Comparison of ENCODE assay signal across 13 cellular contexts in the genomic region with DNA sequence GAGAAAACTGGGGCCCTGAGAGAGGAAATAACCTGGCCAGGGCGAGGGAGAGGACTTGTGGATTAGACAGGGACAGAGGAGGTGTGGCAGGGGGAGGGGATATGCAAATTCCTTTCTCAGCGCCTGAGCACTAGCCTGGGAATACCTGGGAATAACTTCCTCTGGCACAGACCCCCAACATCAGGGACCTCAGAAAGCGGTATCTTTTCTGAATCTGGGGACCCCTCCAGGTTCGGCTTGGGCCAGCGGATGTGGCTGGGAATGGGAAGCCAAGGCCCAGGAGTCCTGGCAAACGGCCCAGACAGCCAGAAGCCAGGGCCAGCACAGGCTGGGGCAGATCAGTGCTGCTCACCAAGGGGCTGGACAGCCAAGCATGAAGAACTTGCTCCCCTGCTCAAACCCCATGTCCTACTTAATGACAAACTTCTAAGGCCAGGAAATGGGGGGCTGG. TPM values are rescaled to one million over a fixed set of nuclear protein-coding genes. Genes with fewer than 3 reads are reported as not detected.
DNase-seq lines count a peak whose midpoint lies in the region; ATAC-seq, FAIRE-seq and TF ChIP-seq lines count a peak whose summit lies in the region.
"Had no signal": no experiment of that assay in that cellular context is flagged by ENCODE, and none has a peak within 500 bp of the region (broad histone marks: within the 10 kb centered on the region; RNA-seq: fewer than 3 reads in every experiment).

No MANE protein-coding gene starts in this region.

- H2AFZ ChIP-seq in HepG2 (ENCODE audit: low read length): no peak overlapping the region

- no peaks in the 10 kb centered on the region for H3K27me3 ChIP-seq in colonic mucosa
- H3K27me3 ChIP-seq in HepG2 (ENCODE audit: control insufficient read depth in 1 of 2, insufficient read depth in 2 of 2, low read length in 2 of 2): no peaks in the 10 kb centered on the region
- H3K27me3 ChIP-seq in aorta (ENCODE audit: control insufficient read depth in 1 of 2, insufficient read depth in 2 of 2, low read length in 1 of 2): no peaks in the 10 kb centered on the region

- WGBS in HepG2 (ENCODE audit: low lambda C conversion rate): 13% methylated on average over 5 of the region's 6 CpGs
- 24 to 29% methylated on average over 6 of the region's 6 CpGs for WGBS in aorta, 2 donors

- peak overlapping the region; percentile 25; the same call in 1 of the 2 replicates for H3K4me2 ChIP-seq in HepG2 (ENCODE audit: low read depth, low read length)

- no peaks in the 10 kb centered on the region for H4K20me1 ChIP-seq in HepG2 (ENCODE audit: insufficient read depth, low read length)

- H3K79me2 ChIP-seq in HepG2 (ENCODE audit: insufficient read depth, low read length): no peaks in the 10 kb centered on the region

- TF ChIP-seq POLR2A in HepG2 (IDR thresholded peaks at IDR 0.05; ENCODE audit: insufficient read depth in 1 of 2, low read depth in 2 of 2, low read length in 2 of 2): no peak

- H3K9ac ChIP-seq in colonic mucosa (ENCODE audit: low read depth in 2 of 2, low read length in 2 of 2) (peak overlapping the region in 1 of 2 donors; percentile 36), HepG2 (ENCODE audit: insufficient read depth, low read depth, low read length) (no peak overlapping the region)

- DNase-seq in Right ventricle myocardium superior (peak; percentile 78), cardiac septum (ENCODE audit: low spot score) (no peak), colonic mucosa (peak; percentile 51), HepG2 (ENCODE audit: low spot score) (no peak), aorta (peak; percentile 59 to 74), GM10266 (ENCODE audit: extremely low spot score) (no peak)
- DNase-seq in NK-92 treated with Interleukin-12 subunit alpha and Interleukin-12 subunit beta, amount 100 ng/mL, for 24 hours (lab: John Stamatoyannopoulos, UW): no peak
- no peak for DNase-seq in activated T-cell treated with anti-CD3 and anti-CD28 coated beads, Interleukin-2, amount 50 U/mL, for 1 hour
- DNase-seq: activated naive CD4-positive, alpha-beta T cell treated with Interleukin-2 at 50 U/mL for 16 hours; lower lobe of right lung had no signal

- intact Hi-C loops in Right ventricle myocardium superior (cut with DNase I) (loop anchor here (5.0 kb wide), 2 partner anchors 66 to 116 kb away; no protein-coding TSS in a partner anchor), cardiac septum (cut with DNase I) (loop anchor here (5.0 kb wide), 2 partner anchors 46 to 286 kb away; no protein-coding TSS in a partner anchor), colonic mucosa (cut with DNase I) (loop anchor here (5.0 to 10.0 kb wide), 3 partner anchors 46 to 279 kb away; no protein-coding TSS in a partner anchor), HepG2 (cut with micrococcal nuclease; ENCODE audit: unreplicated experiment) (no loop called here), aorta (cut with DNase I) (loop anchor here (5.0 kb wide), 1 partner anchor 286 kb away; no protein-coding TSS in a partner anchor)

- CTCF ChIA-PET in HepG2 (lab: Yijun Ruan, JAX; ENCODE audit: low intra/inter-chr PET ratio, low total read pairs): no interaction called here

- ATAC-seq in Right ventricle myocardium superior (ENCODE audit: poor library complexity): peak; percentile 73
- ATAC-seq in HepG2: peak; percentile 50
- no peak for ATAC-seq in aorta (ENCODE audit: low FRiP score)
- ATAC-seq: lower lobe of right lung had no signal

- FAIRE-seq in HepG2 (lab: Jason Lieb, UNC): no peak
- FAIRE-seq: endometrium had no signal

- POLR2A ChIA-PET in HepG2 (lab: Yijun Ruan, JAX): no interaction called here

- H3K27ac ChIP-seq in colonic mucosa (no peak overlapping the region), HepG2 (ENCODE audit: extremely low read length, insufficient read depth, low read length) (no peak overlapping the region), aorta (ENCODE audit: low read depth in 1 of 2, low read length in 2 of 2) (no peak overlapping the region)
- H3K27ac ChIP-seq: lower lobe of right lung had no signal

- in situ Hi-C loops in HepG2 (cut with HindIII; ENCODE audit: extremely low pct_ligation_motif_present, low pct_unique_long_range_greater_than_20kb): loop anchor here (5.0 to 25.0 kb wide), 3 partner anchors 66 to 281 kb away; no protein-coding TSS in a partner anchor

- no peaks in the 10 kb centered on the region for H3K4me1 ChIP-seq in colonic mucosa
- peaks cover 32% of the 10 kb centered on the region for H3K4me1 ChIP-seq in HepG2 (ENCODE audit: insufficient read depth, low read length)
- H3K4me1 ChIP-seq in aorta (ENCODE audit: control insufficient read depth in 1 of 2, insufficient read depth in 2 of 2, low read length in 2 of 2): no peaks in the 10 kb centered on the region
- H3K4me1 ChIP-seq: lower lobe of right lung had no signal

- no peaks in the 10 kb centered on the region for H3K36me3 ChIP-seq in colonic mucosa
- H3K36me3 ChIP-seq in HepG2 (replicated peaks in 1 of 2; ENCODE audit: control insufficient read depth in 1 of 2, insufficient read depth in 2 of 2, low read length in 2 of 2): no peaks in the 10 kb centered on the region
- no peaks in the 10 kb centered on the region for H3K36me3 ChIP-seq in aorta (ENCODE audit: control insufficient read depth in 1 of 2, insufficient read depth in 2 of 2, low read length in 1 of 2)
- H3K36me3 ChIP-seq: lower lobe of right lung had no signal

- no TSS peak for BruUV-seq in HepG2 (replicated peaks; lab: Mats Ljungman, UMichigan)

- TF ChIP-seq CTCF in colonic mucosa (IDR thresholded peaks at IDR 0.05): no peak
- no peak for TF ChIP-seq CTCF in HepG2 (CRISPR knock-in tag; IDR thresholded peaks at IDR 0.05)
- no peak for TF ChIP-seq CTCF in GM10266 (IDR thresholded peaks at IDR 0.05; ENCODE audit: control insufficient read depth, insufficient read depth, low read depth, missing control alignments)

- no peaks in the 10 kb centered on the region for H3K9me3 ChIP-seq in colonic mucosa
- no peaks in the 10 kb centered on the region for H3K9me3 ChIP-seq in HepG2 (ENCODE audit: low read length)
- H3K9me3 ChIP-seq in aorta (ENCODE audit: control insufficient read depth, low read length): no peaks in the 10 kb centered on the region
- H3K9me3 ChIP-seq: lower lobe of right lung had no signal

- H3K4me3 ChIP-seq in colonic mucosa (no peak overlapping the region), HepG2 (replicated peaks in 1 of 3; ENCODE audit: insufficient read depth in 1 of 3, low read depth in 2 of 3, low read length in 3 of 3) (no peak overlapping the region), aorta (ENCODE audit: low read length in 2 of 2) (no peak overlapping the region)
- H3K4me3 ChIP-seq: lower lobe of right lung had no signal

- no peak for TF ChIP-seq RAD21 in HepG2 (CRISPR knock-in tag; IDR thresholded peaks at IDR 0.05)

- no peak for TF ChIP-seq EP300 in HepG2 (IDR thresholded peaks at IDR 0.05; ENCODE audit: low read depth in 2 of 2, low read length in 2 of 2)
- no peak for TF ChIP-seq EP300 in HepG2 (CRISPR knock-in tag; IDR thresholded peaks at IDR 0.05; ENCODE audit: borderline replicate concordance)

RNA-seq across cellular contexts. Expression of a gene that starts 9.2 kb away (rescaled TPM):
- total RNA-seq in Right ventricle myocardium superior: 0.38 TPM
- not detected for total RNA-seq in cardiac septum
- total RNA-seq in colonic mucosa: under 1 TPM; 0.58 to 0.59 TPM
- 0.35 and 0.97 TPM in 2 replicates for total RNA-seq in HepG2 (2016; rRNA removed; fragmentation: Illumina TruSeq; extraction: Trizol)
- total RNA-seq in HepG2 (2016; cell fraction: cytosol; rRNA removed; fragmentation: Illumina TruSeq; extraction: Trizol; ENCODE audit: low read depth): not detected in 2 replicates
- 0.56 and 0.76 TPM in 2 replicates for total RNA-seq in HepG2 (2016; cell fraction: insoluble cytoplasmic fraction; rRNA removed; fragmentation: Illumina TruSeq; extraction: Trizol)
- total RNA-seq in HepG2 (2016; cell fraction: membrane; rRNA removed; fragmentation: Illumina TruSeq; extraction: Trizol): 0.14 and 0.40 TPM in 2 replicates
- 0.31 and 0.84 TPM in 2 replicates for total RNA-seq in HepG2 (2016; cell fraction: nucleus; rRNA removed; fragmentation: Illumina TruSeq; extraction: Trizol)
- 0.71 and 0.81 TPM in 2 replicates for polyA plus RNA-seq in HepG2 (2011; rRNA removed)
- 0.45 and 1.1 TPM in 2 replicates for polyA plus RNA-seq in HepG2 (2011; cell fraction: cytosol; rRNA removed)
- 2.1 and 2.6 TPM in 2 replicates for polyA plus RNA-seq in HepG2 (2011; cell fraction: nucleus; rRNA removed)
- 0.74 and 0.77 TPM in 2 replicates for polyA plus RNA-seq in HepG2 (2012)
- polyA plus RNA-seq in HepG2 (2016; cell fraction: cytosol; fragmentation: Illumina TruSeq; extraction: Trizol; ENCODE audit: low read depth): 0.10 and 0.26 TPM in 2 replicates
- 0.36 and 0.49 TPM in 2 replicates for polyA plus RNA-seq in HepG2 (2016; cell fraction: insoluble cytoplasmic fraction; fragmentation: Illumina TruSeq; extraction: Trizol; ENCODE audit: low read depth)
- 0.10 and 0.29 TPM in 2 replicates for polyA plus RNA-seq in HepG2 (2016; cell fraction: membrane; fragmentation: Illumina TruSeq; extraction: Trizol; ENCODE audit: low read depth)
- polyA plus RNA-seq in HepG2 (2016; cell fraction: nucleus; fragmentation: Illumina TruSeq; extraction: Trizol; ENCODE audit: insufficient read depth, low read depth): 1.1 and 1.2 TPM in 2 replicates
- 3.6 and 4.7 TPM in 2 replicates for polyA minus RNA-seq in HepG2 (2011; rRNA and poly(A)+ RNA removed; ENCODE audit: low replicate concordance)
- 1.6 and 1.8 TPM in 2 replicates for polyA minus RNA-seq in HepG2 (2011; cell fraction: cytosol; rRNA and poly(A)+ RNA removed)
- 1.3 and 1.6 TPM in 2 replicates for polyA minus RNA-seq in HepG2 (2011; cell fraction: nucleus; rRNA and poly(A)+ RNA removed)
- total RNA-seq in aorta: not detected
- under 1 TPM; 0.18 to 0.25 TPM for polyA plus RNA-seq in aorta
- polyA plus RNA-seq: AG04450 had no signal

RNA-seq across cellular contexts. Expression of a gene that starts 20.8 kb away (rescaled TPM):
- 79.9 TPM for total RNA-seq in Right ventricle myocardium superior
- 150 TPM for total RNA-seq in cardiac septum
- 10 to 100 TPM; 42.6 to 54.5 TPM for total RNA-seq in colonic mucosa
- not detected in 2 replicates for total RNA-seq in HepG2 (2016; rRNA removed; fragmentation: Illumina TruSeq; extraction: Trizol)
- total RNA-seq in HepG2 (2016; cell fraction: cytosol; rRNA removed; fragmentation: Illumina TruSeq; extraction: Trizol; ENCODE audit: low read depth): not detected in 2 replicates
- not detected in 2 replicates for total RNA-seq in HepG2 (2016; cell fraction: insoluble cytoplasmic fraction; rRNA removed; fragmentation: Illumina TruSeq; extraction: Trizol)
- total RNA-seq in HepG2 (2016; cell fraction: membrane; rRNA removed; fragmentation: Illumina TruSeq; extraction: Trizol): not detected in 2 replicates
- not detected in 2 replicates for total RNA-seq in HepG2 (2016; cell fraction: nucleus; rRNA removed; fragmentation: Illumina TruSeq; extraction: Trizol)
- not detected in 2 replicates for polyA plus RNA-seq in HepG2 (2011; rRNA removed)
- polyA plus RNA-seq in HepG2 (2011; cell fraction: cytosol; rRNA removed): not detected in 2 replicates
- polyA plus RNA-seq in HepG2 (2011; cell fraction: nucleus; rRNA removed): not detected in 2 replicates
- polyA plus RNA-seq in HepG2 (2012): 0.56 and 0.99 TPM in 2 replicates
- polyA plus RNA-seq in HepG2 (2016; cell fraction: cytosol; fragmentation: Illumina TruSeq; extraction: Trizol; ENCODE audit: low read depth): not detected in 2 replicates
- polyA plus RNA-seq in HepG2 (2016; cell fraction: insoluble cytoplasmic fraction; fragmentation: Illumina TruSeq; extraction: Trizol; ENCODE audit: low read depth): not detected in 2 replicates
- not detected in 2 replicates for polyA plus RNA-seq in HepG2 (2016; cell fraction: membrane; fragmentation: Illumina TruSeq; extraction: Trizol; ENCODE audit: low read depth)
- polyA plus RNA-seq in HepG2 (2016; cell fraction: nucleus; fragmentation: Illumina TruSeq; extraction: Trizol; ENCODE audit: insufficient read depth, low read depth): not detected in 2 replicates
- polyA minus RNA-seq in HepG2 (2011; rRNA and poly(A)+ RNA removed; ENCODE audit: low replicate concordance): 73.6 TPM in 1 of 2 replicates, not detected in the other
- polyA minus RNA-seq in HepG2 (2011; cell fraction: cytosol; rRNA and poly(A)+ RNA removed): 0.49 and 1.8 TPM in 2 replicates
- 0.52 and 0.62 TPM in 2 replicates for polyA minus RNA-seq in HepG2 (2011; cell fraction: nucleus; rRNA and poly(A)+ RNA removed)
- 10 to 100 TPM; 20.2 to 53.0 TPM for total RNA-seq in aorta
- 10 to 100 TPM; 12.0 to 17.0 TPM for polyA plus RNA-seq in aorta
- total RNA-seq: OCI-LY7 had no signal

RNA-seq across cellular contexts. Expression of a gene that starts 55.9 kb away (rescaled TPM):
- 25.2 TPM for total RNA-seq in Right ventricle myocardium superior
- 33.3 TPM for total RNA-seq in cardiac septum
- 10 to 100 TPM; 35.9 to 47.0 TPM for total RNA-seq in colonic mucosa
- total RNA-seq in HepG2 (2016; rRNA removed; fragmentation: Illumina TruSeq; extraction: Trizol): 69.5 and 98.2 TPM in 2 replicates
- total RNA-seq in HepG2 (2016; cell fraction: cytosol; rRNA removed; fragmentation: Illumina TruSeq; extraction: Trizol; ENCODE audit: low read depth): 25.7 and 28.8 TPM in 2 replicates
- total RNA-seq in HepG2 (2016; cell fraction: insoluble cytoplasmic fraction; rRNA removed; fragmentation: Illumina TruSeq; extraction: Trizol): 75.6 and 98.4 TPM in 2 replicates
- 27.4 and 33.5 TPM in 2 replicates for total RNA-seq in HepG2 (2016; cell fraction: membrane; rRNA removed; fragmentation: Illumina TruSeq; extraction: Trizol)
- 34.6 and 44.7 TPM in 2 replicates for total RNA-seq in HepG2 (2016; cell fraction: nucleus; rRNA removed; fragmentation: Illumina TruSeq; extraction: Trizol)
- 56.5 and 70.6 TPM in 2 replicates for polyA plus RNA-seq in HepG2 (2011; rRNA removed)
- polyA plus RNA-seq in HepG2 (2011; cell fraction: cytosol; rRNA removed): 63.7 and 75.5 TPM in 2 replicates
- 27.4 and 33.7 TPM in 2 replicates for polyA plus RNA-seq in HepG2 (2011; cell fraction: nucleus; rRNA removed)
- 36.6 and 44.0 TPM in 2 replicates for polyA plus RNA-seq in HepG2 (2012)
- 15.0 and 18.2 TPM in 2 replicates for polyA plus RNA-seq in HepG2 (2016; cell fraction: cytosol; fragmentation: Illumina TruSeq; extraction: Trizol; ENCODE audit: low read depth)
- 80.6 and 87.2 TPM in 2 replicates for polyA plus RNA-seq in HepG2 (2016; cell fraction: insoluble cytoplasmic fraction; fragmentation: Illumina TruSeq; extraction: Trizol; ENCODE audit: low read depth)
- polyA plus RNA-seq in HepG2 (2016; cell fraction: membrane; fragmentation: Illumina TruSeq; extraction: Trizol; ENCODE audit: low read depth): 19.8 and 20.6 TPM in 2 replicates
- 53.4 and 56.4 TPM in 2 replicates for polyA plus RNA-seq in HepG2 (2016; cell fraction: nucleus; fragmentation: Illumina TruSeq; extraction: Trizol; ENCODE audit: insufficient read depth, low read depth)
- 48.3 and 106 TPM in 2 replicates for polyA minus RNA-seq in HepG2 (2011; rRNA and poly(A)+ RNA removed; ENCODE audit: low replicate concordance)
- 24.9 and 26.1 TPM in 2 replicates for polyA minus RNA-seq in HepG2 (2011; cell fraction: cytosol; rRNA and poly(A)+ RNA removed)
- 28.3 and 36.9 TPM in 2 replicates for polyA minus RNA-seq in HepG2 (2011; cell fraction: nucleus; rRNA and poly(A)+ RNA removed)
- total RNA-seq in aorta: 10 to 100 TPM; 41.4 to 48.3 TPM
- 10 to 100 TPM; 61.1 to 65.2 TPM for polyA plus RNA-seq in aorta

Comparison
In these comparisons a context has a peak if more than half of its experiments do, and no peak if none do; other contexts are left out.
1. DNase-seq: peak in Right ventricle myocardium superior (single experiment), colonic mucosa (single experiment) and aorta (2 of 2); none in cardiac septum (single experiment), HepG2 (single experiment), NK-92 treated with Interleukin-12 subunit alpha and Interleukin-12 subunit beta, amount 100 ng/mL, for 24 hours (single experiment), GM10266 (single experiment) and activated T-cell treated with anti-CD3 and anti-CD28 coated beads, Interleukin-2, amount 50 U/mL, for 1 hour (single experiment).
2. RNA of a gene that starts 20.8 kb away (total RNA-seq): 150 TPM in cardiac septum (single experiment), 79.9 TPM in Right ventricle myocardium superior (single experiment), 42.6 to 54.5 TPM in colonic mucosa and 20.2 to 53.0 TPM in aorta; not detected in HepG2; every median in the first group is over 10 times any median in the second.